In genomic region chr11:86577663-86578636, GRCh38 we compare ENCODE assay signal across 11 cellular contexts.
DNase-seq lines count a peak whose midpoint lies in the region; ATAC-seq and TF ChIP-seq lines count a peak whose summit lies in the region.
"Had no signal": no experiment of that assay in that cellular context is flagged by ENCODE, and none has a peak within 500 bp of the region (broad histone marks: within the 10 kb centered on the region; RNA-seq: fewer than 3 reads in every experiment).

No MANE protein-coding gene starts in this region.

- H3K4me3 ChIP-seq in A673 (ENCODE audit: low read depth, low read length, poor library complexity, severe bottlenecking): no peak overlapping the region
- no peak overlapping the region for H3K4me3 ChIP-seq in epithelial cell of esophagus (ENCODE audit: low read length)
- no peak overlapping the region for H3K4me3 ChIP-seq in mucosa of rectum (ENCODE audit: low read length in 2 of 2)

- intact Hi-C loops in A673 (cut with micrococcal nuclease; ENCODE audit: unreplicated experiment): no loop called here

- ATAC-seq in activated CD4-positive, CD25-positive, alpha-beta regulatory T cell treated with anti-CD3 and anti-CD28 coated beads, Interleukin-2, amount 50 U/mL, for 24 hours: no peak
- no peak for ATAC-seq in GM19395 (IDR thresholded peaks at IDR 0.05; ENCODE audit: unreplicated experiment)

- H3K27ac ChIP-seq in A673 (ENCODE audit: low read depth, low read length, poor library complexity, severe bottlenecking) (no peak overlapping the region), mucosa of rectum (ENCODE audit: low read depth in 2 of 2, low read length in 2 of 2) (peak overlapping the region; percentile 16 to 84)
- H3K27ac ChIP-seq: C4-2B had no signal

- CTCF ChIA-PET in A673 (lab: Charles Lee): interaction anchor here (0.5 kb wide), 1 partner anchor 17 kb away, joined by 3 read pairs; no protein-coding TSS in a partner anchor

- H3K9me3 ChIP-seq in A673 (ENCODE audit: low read depth, low read length, poor library complexity, severe bottlenecking) (no peaks in the 10 kb centered on the region), mucosa of rectum (ENCODE audit: control insufficient read depth in 2 of 2, low read length in 2 of 2) (no peaks in the 10 kb centered on the region)

- POLR2A ChIA-PET in A673 (lab: Charles Lee; ENCODE audit: low non-redundant PET): no interaction called here

- peak overlapping the region in 1 of 2 donors; percentile 12 for H3K9ac ChIP-seq in mucosa of rectum (ENCODE audit: low read depth in 1 of 2, low read length in 2 of 2)

- no TSS peak for BruUV-seq in A673 (replicated peaks; lab: Mats Ljungman, UMichigan)

- no peaks in the 10 kb centered on the region for H3K36me3 ChIP-seq in A673 (ENCODE audit: insufficient read depth, low read length, poor library complexity, severe bottlenecking)
- H3K36me3 ChIP-seq in mucosa of rectum (ENCODE audit: control insufficient read depth in 2 of 2, insufficient read depth in 2 of 2, low read length in 2 of 2): no peaks in the 10 kb centered on the region

- TF ChIP-seq CTCF in A673 (conservative IDR thresholded peaks at IDR 0.05; ENCODE audit: low read depth, low read length): no peak
- TF ChIP-seq CTCF in epithelial cell of esophagus (IDR thresholded peaks at IDR 0.05; ENCODE audit: insufficient read depth, low read depth, low read length, missing control alignments): no peak

- DNase-seq in A673 (ENCODE audit: low spot score) (peak; percentile 65), NCI-H2196 treated with DMSO at 0.1 percent for 48 hours (lab: John Stamatoyannopoulos, UW; ENCODE audit: unreplicated experiment) (peak; percentile 51), epithelial cell of esophagus (ENCODE audit: low read depth) (peak; percentile 71), retina (no peak), NCI-H526 treated with DMSO at 0.1 percent for 48 hours (lab: John Stamatoyannopoulos, UW) (no peak)
- DNase-seq: glutamatergic neuron, NCI-H1092 had no signal

- peaks cover 19% of the 10 kb centered on the region for H3K4me1 ChIP-seq in A673 (ENCODE audit: insufficient read depth, low read length, poor library complexity, severe bottlenecking)
- peaks cover 11 to 41% of the 10 kb centered on the region in 2 donors for H3K4me1 ChIP-seq in mucosa of rectum (ENCODE audit: control insufficient read depth in 2 of 2, insufficient read depth in 2 of 2, low read length in 2 of 2)

- no peaks in the 10 kb centered on the region for H3K27me3 ChIP-seq in A673 (replicated peaks; ENCODE audit: insufficient read depth, low read depth, low read length, poor library complexity)
- H3K27me3 ChIP-seq in mucosa of rectum (ENCODE audit: control insufficient read depth in 2 of 2, insufficient read depth in 2 of 2, low read length in 2 of 2): no peaks in the 10 kb centered on the region

Comparison
In these comparisons a context has a peak if more than half of its experiments do, and no peak if none do; other contexts are left out.
1. DNase-seq: peak in A673 (single experiment), NCI-H2196 treated with DMSO at 0.1 percent for 48 hours (single experiment) and epithelial cell of esophagus (single experiment); none in retina (single experiment) and NCI-H526 treated with DMSO at 0.1 percent for 48 hours (single experiment).